8 cellular contexts compared by ENCODE assay signal in genomic region chr15:100721758-100722550, GRCh38.
DNase-seq lines count a peak whose midpoint lies in the region; ATAC-seq and TF ChIP-seq lines count a peak whose summit lies in the region.

No MANE protein-coding gene starts in this region.

- intact Hi-C loops in Right ventricle myocardium inferior (cut with DNase I): loop anchor here (10.0 kb wide), 1 partner anchor 253 kb away; no protein-coding TSS in a partner anchor
- intact Hi-C loops in cardiac septum (cut with DNase I): loop anchor here (10.0 kb wide), 1 partner anchor 57 kb away; no protein-coding TSS in a partner anchor

- H3K27ac ChIP-seq in SK-N-SH (ENCODE audit: low read depth in 2 of 2, low read length in 1 of 2): peak overlapping the region in 1 of 2 experiments; percentile 100; a peak in 3 of 4 replicates

- peak in 1 of 2 experiments; percentile 80; a peak in 2 of 4 replicates for TF ChIP-seq EP300 in SK-N-SH (IDR thresholded peaks at IDR 0.05; ENCODE audit: borderline replicate concordance in 1 of 2, low read depth in 1 of 2, low read length in 1 of 2)

- H3K27me3 ChIP-seq in SK-N-SH (ENCODE audit: insufficient read depth): no peaks in the 10 kb centered on the region

- POLR2A ChIA-PET in SK-N-SH (lab: Yijun Ruan, JAX): no interaction called here

- no peaks in the 10 kb centered on the region for H3K9me3 ChIP-seq in SK-N-SH

- peaks cover 24% of the 10 kb centered on the region for H3F3A ChIP-seq in SK-N-SH (replicated peaks; ENCODE audit: insufficient read depth)

- H3K4me1 ChIP-seq in SK-N-SH (ENCODE audit: control insufficient read depth in 1 of 2, insufficient read depth in 2 of 2, low read depth in 1 of 2, low read length in 1 of 2): peaks cover 6 to 35% of the 10 kb centered on the region in 2 experiments; a peak in 3 of 4 replicates

- H4K20me1 ChIP-seq in SK-N-SH (ENCODE audit: insufficient read depth): no peaks in the 10 kb centered on the region

- peak overlapping the region; percentile 85 for H3K4me2 ChIP-seq in SK-N-SH

- H3K36me3 ChIP-seq in SK-N-SH (replicated peaks in 1 of 2; ENCODE audit: control insufficient read depth in 1 of 2, insufficient read depth in 2 of 2, low read length in 1 of 2): no peaks in the 10 kb centered on the region

- no peak for TF ChIP-seq CTCF in SK-N-SH (IDR thresholded peaks at IDR 0.05)

- no peak for TF ChIP-seq RAD21 in SK-N-SH (IDR thresholded peaks at IDR 0.05; ENCODE audit: low read length)

- peak; percentile 71 for DNase-seq in Right ventricle myocardium inferior (ENCODE audit: missing footprints)
- no peak for DNase-seq in cardiac septum (ENCODE audit: low spot score)
- no peak for DNase-seq in SK-N-SH
- peak; percentile 96 for DNase-seq in foreskin melanocyte
- peak; percentile 98 for DNase-seq in skeletal muscle cell (ENCODE audit: low read depth)
- no peak for DNase-seq in D341Med (ENCODE audit: low spot score)
- no peak for DNase-seq in NCI-H510A (lab: John Stamatoyannopoulos, UW)

- no peaks in the 10 kb centered on the region for H3K9me2 ChIP-seq in SK-N-SH

- peak overlapping the region; percentile 85 for H3K9ac ChIP-seq in SK-N-SH

- WGBS in SK-N-SH (ENCODE audit: low lambda C conversion rate): 31% methylated on average over 12 of the region's 12 CpGs

- peak overlapping the region in 1 of 2 experiments; percentile 44; a peak in 2 of 4 replicates for H3K4me3 ChIP-seq in SK-N-SH (ENCODE audit: low read depth in 2 of 2, low read length in 1 of 2)
- H3K4me3 ChIP-seq in skeletal muscle cell (ENCODE audit: low read depth, low read length): peak overlapping the region; percentile 13

- CTCF ChIA-PET in SK-N-SH (lab: Yijun Ruan, JAX): interaction anchor here (0.7 to 2.0 kb wide), 2 partner anchors 10 to 50 kb away, joined by 3 to 5 read pairs; no protein-coding TSS in a partner anchor

- no peaks in the 10 kb centered on the region for H3K79me2 ChIP-seq in SK-N-SH (ENCODE audit: insufficient read depth)

- H2AFZ ChIP-seq in SK-N-SH (ENCODE audit: low read depth): no peak overlapping the region

- ATAC-seq in Right ventricle myocardium inferior: peak; percentile 96
- ATAC-seq in GM21423 (IDR thresholded peaks at IDR 0.05; ENCODE audit: unreplicated experiment): no peak

TF ChIP-seq in SK-N-SH, 30 proteins besides CTCF, POLR2A, EP300 and RAD21:
- TF ChIP-seq ZBTB33 (IDR thresholded peaks at IDR 0.05; ENCODE audit: borderline replicate concordance, low read depth) (peak; percentile 62; the same call in 1 of the 2 replicates), RFX5 (IDR thresholded peaks at IDR 0.05; ENCODE audit: low read length) (no peak), PBX3 (IDR thresholded peaks at IDR 0.05) (peak; percentile 88), NFIC (IDR thresholded peaks at IDR 0.05; ENCODE audit: borderline replicate concordance) (peak; percentile 56; the same call in 1 of the 2 replicates), FOSL2 (IDR thresholded peaks at IDR 0.05; ENCODE audit: borderline replicate concordance, low read depth) (peak; percentile 98), YY1 (IDR thresholded peaks at IDR 0.05; ENCODE audit: low read depth) (peak; percentile 63; the same call in 1 of the 2 replicates), SIN3A (IDR thresholded peaks at IDR 0.05; ENCODE audit: borderline replicate concordance, low read depth, low read length) (peak; percentile 57; the same call in 1 of the 2 replicates), POLR2AphosphoS5 (IDR thresholded peaks at IDR 0.05; ENCODE audit: low read depth, low read length) (peak; percentile 47; the same call in 1 of the 2 replicates), USF2 (IDR thresholded peaks at IDR 0.05; ENCODE audit: borderline replicate concordance, low read depth, low read length) (no peak), EZH2phosphoT487 (IDR thresholded peaks at IDR 0.05; ENCODE audit: borderline replicate concordance, low read depth) (no peak), MAX (IDR thresholded peaks at IDR 0.05; ENCODE audit: low read depth) (peak; percentile 61), JUND (IDR thresholded peaks at IDR 0.05) (peak; percentile 97), MEF2A (IDR thresholded peaks at IDR 0.05; ENCODE audit: borderline replicate concordance, low read depth) (peak; percentile 64; the same call in 1 of the 2 replicates), REST (IDR thresholded peaks at IDR 0.05; ENCODE audit: low read depth, low read length) (no peak), RXRA (IDR thresholded peaks at IDR 0.05; ENCODE audit: borderline replicate concordance, low read depth) (peak; percentile 64; the same call in 1 of the 2 replicates), MXI1 (IDR thresholded peaks at IDR 0.05; ENCODE audit: low read depth, low read length) (0 out of 2 replicates have a peak, but pooled peaks have one; percentile 31), TEAD4 (IDR thresholded peaks at IDR 0.05; ENCODE audit: borderline replicate concordance, insufficient read depth) (peak; percentile 83), FOXM1 (IDR thresholded peaks at IDR 0.05; ENCODE audit: low read depth) (0 out of 2 replicates have a peak, but pooled peaks have one; percentile 44), TCF12 (IDR thresholded peaks at IDR 0.05) (peak; percentile 82), NRF1 (IDR thresholded peaks at IDR 0.05; ENCODE audit: low read depth, low read length) (no peak)
TF ChIP-seq in SK-N-SH: peak in this region for 15.

Comparison
In these comparisons a context has a peak if more than half of its experiments do, and no peak if none do; other contexts are left out.
1. DNase-seq: peak in Right ventricle myocardium inferior (single experiment), foreskin melanocyte (single experiment) and skeletal muscle cell (single experiment); none in cardiac septum (single experiment), SK-N-SH (single experiment), D341Med (single experiment) and NCI-H510A (single experiment).